ENCODE assay signal across 22 cellular contexts in genomic region chr12:1992732-1993131, GRCh38. TPM values are rescaled to one million over a fixed set of nuclear protein-coding genes. Genes with fewer than 3 reads are reported as not detected.
DNase-seq lines count a peak whose midpoint lies in the region; FAIRE-seq and TF ChIP-seq lines count a peak whose summit lies in the region.
"Had no signal": no experiment of that assay in that cellular context is flagged by ENCODE, and none has a peak within 500 bp of the region (broad histone marks: within the 10 kb centered on the region; RNA-seq: fewer than 3 reads in every experiment).

No MANE protein-coding gene starts in this region.

- no peaks in the 10 kb centered on the region for H4K20me1 ChIP-seq in keratinocyte (ENCODE audit: control insufficient read depth, extremely low read depth, insufficient read depth, low read length)

- H3K27ac ChIP-seq in VCaP (peak overlapping the region; percentile 54; the same call in 1 of the 2 replicates), keratinocyte (ENCODE audit: control insufficient read depth, insufficient read depth, low read length) (peak overlapping the region; percentile 59), stomach smooth muscle (ENCODE audit: low read length) (peak overlapping the region; percentile 75)
- H3K27ac ChIP-seq: left ventricle myocardium inferior, psoas muscle had no signal

- TF ChIP-seq CTCF in VCaP (conservative IDR thresholded peaks at IDR 0.05) (no peak), keratinocyte (optimal IDR thresholded peaks at IDR 0.05 in 1 of 3, IDR thresholded peaks at IDR 0.05 in 1 of 3, conservative IDR thresholded peaks at IDR 0.05 in 1 of 3; ENCODE audit: extremely low read depth in 1 of 3, insufficient read depth in 2 of 3, low read length in 3 of 3) (no peak)

- peaks cover 41% of the 10 kb centered on the region for H3K4me1 Mint-ChIP-seq in activated CD4-positive, alpha-beta memory T cell treated with anti-CD3 and anti-CD28 coated beads, Interleukin-2, amount 10 ng/mL, durations not matched to agents 7 days and 5 days
- peaks cover 35% of the 10 kb centered on the region for H3K4me1 Mint-ChIP-seq in activated CD4-positive, alpha-beta memory T cell treated with anti-CD3 and anti-CD28 coated beads for 36 hours (ENCODE audit: low read depth)
- H3K4me1 Mint-ChIP-seq: activated B cell treated with CpG ODN at 0.5 μM for 24 hours had no signal

- peak overlapping the region; percentile 12 for H3K27ac Mint-ChIP-seq in activated CD4-positive, alpha-beta memory T cell treated with anti-CD3 and anti-CD28 coated beads, Interleukin-2, amount 10 ng/mL, durations not matched to agents 7 days and 5 days
- H3K27ac Mint-ChIP-seq in activated CD4-positive, alpha-beta memory T cell treated with anti-CD3 and anti-CD28 coated beads for 36 hours: no peak overlapping the region
- H3K27ac Mint-ChIP-seq: activated B cell treated with CpG ODN at 0.5 μM for 24 hours had no signal

- no peak for FAIRE-seq in keratinocyte (lab: Jason Lieb, UNC)
- FAIRE-seq: endometrium had no signal

- peaks cover 64% of the 10 kb centered on the region for H3K36me3 Mint-ChIP-seq in activated CD4-positive, alpha-beta memory T cell treated with anti-CD3 and anti-CD28 coated beads, Interleukin-2, amount 10 ng/mL, durations not matched to agents 7 days and 5 days (ENCODE audit: low read depth)
- peaks cover 47% of the 10 kb centered on the region for H3K36me3 Mint-ChIP-seq in activated CD4-positive, alpha-beta memory T cell treated with anti-CD3 and anti-CD28 coated beads for 36 hours

- H3K27me3 Mint-ChIP-seq in activated CD4-positive, alpha-beta memory T cell treated with anti-CD3 and anti-CD28 coated beads, Interleukin-2, amount 10 ng/mL, durations not matched to agents 7 days and 5 days: no peaks in the 10 kb centered on the region
- no peaks in the 10 kb centered on the region for H3K27me3 Mint-ChIP-seq in activated CD4-positive, alpha-beta memory T cell treated with anti-CD3 and anti-CD28 coated beads for 36 hours
- H3K27me3 Mint-ChIP-seq: activated B cell treated with CpG ODN at 0.5 μM for 24 hours had no signal

- CTCF ChIA-PET in activated CD4-positive, alpha-beta memory T cell treated with anti-CD3 and anti-CD28 coated beads, Interleukin-2, amount 10 ng/mL, durations not matched to agents 7 days and 5 days (lab: Charles Lee): interaction anchor here (0.6 kb wide), 1 partner anchor 52 kb away, joined by 3 read pairs; no protein-coding TSS in a partner anchor
- CTCF ChIA-PET in activated CD4-positive, alpha-beta memory T cell treated with anti-CD3 and anti-CD28 coated beads for 36 hours (lab: Charles Lee): interaction anchor here (2.7 kb wide), 1 partner anchor 53 kb away, joined by 8 read pairs; no protein-coding TSS in a partner anchor

- H3K9me3 ChIP-seq in keratinocyte (ENCODE audit: control insufficient read depth, low read depth, low read length): no peaks in the 10 kb centered on the region
- H3K9me3 ChIP-seq in stomach smooth muscle (ENCODE audit: control insufficient read depth in 2 of 2, low read length in 2 of 2): no peaks in the 10 kb centered on the region
- H3K9me3 ChIP-seq: left ventricle myocardium inferior, MG63, psoas muscle, SK-N-SH, tibial nerve had no signal

- H3K4me3 Mint-ChIP-seq in activated CD4-positive, alpha-beta memory T cell treated with anti-CD3 and anti-CD28 coated beads, Interleukin-2, amount 10 ng/mL, durations not matched to agents 7 days and 5 days: no peak overlapping the region
- no peak overlapping the region for H3K4me3 Mint-ChIP-seq in activated CD4-positive, alpha-beta memory T cell treated with anti-CD3 and anti-CD28 coated beads for 36 hours
- H3K4me3 Mint-ChIP-seq: activated B cell treated with CpG ODN at 0.5 μM for 24 hours had no signal

- H3K79me2 ChIP-seq in keratinocyte (ENCODE audit: control insufficient read depth, insufficient read depth, low read length): no peaks in the 10 kb centered on the region

- DNase-seq in activated CD4-positive, alpha-beta memory T cell treated with anti-CD3 and anti-CD28 coated beads, Interleukin-2, amount 10 ng/mL, durations not matched to agents 7 days and 5 days: no peak
- no peak for DNase-seq in activated CD4-positive, alpha-beta memory T cell treated with anti-CD3 and anti-CD28 coated beads for 36 hours
- DNase-seq in keratinocyte (ENCODE audit: low read depth, low spot score): no peak
- DNase-seq in NOMO-1 (lab: John Stamatoyannopoulos, UW; ENCODE audit: unreplicated experiment in 2 of 2): no peak
- no peak for DNase-seq in NCI-H2081 (lab: John Stamatoyannopoulos, UW)
- no peak for DNase-seq in HCEC 1CT
- DNase-seq: 8988T; activated B cell treated with CpG ODN at 0.5 μM for 24 hours; activated CD4-positive, alpha-beta T cell treated with anti-CD3 and anti-CD28 coated beads, Interleukin-2, amount 50 U/mL, for 48 hours; head of caudate nucleus; left ventricle myocardium inferior; NCI-H1436 treated with DMSO at 0.1 percent for 48 hours; NCI-H524 treated with DMSO at 0.1 percent for 48 hours; psoas muscle; SK-N-SH; stimulated activated CD4-positive, alpha-beta T cell treated with anti-CD3 and anti-CD28 coated beads, Interleukin-2, amount 100 ng/mL, for 48 hours; stimulated activated naive CD8-positive, alpha-beta T cell treated with anti-CD3 and anti-CD28 coated beads, Interleukin-15, Interleukin-2, amounts not matched to agents 100 U/mL and 50 U/mL, for 24 hours had no signal

- intact Hi-C loops in activated CD4-positive, alpha-beta memory T cell treated with anti-CD3 and anti-CD28 coated beads for 36 hours (cut with micrococcal nuclease): no loop called here

- H3K4me3 ChIP-seq in keratinocyte (ENCODE audit: control insufficient read depth in 2 of 3, extremely low read depth in 1 of 3, insufficient read depth in 2 of 3, low read depth in 1 of 3, low read length in 3 of 3) (no peak overlapping the region), stomach smooth muscle (ENCODE audit: low read length in 2 of 2) (no peak overlapping the region)
- H3K4me3 ChIP-seq: left ventricle myocardium inferior, MG63, psoas muscle, tibial nerve had no signal

- no peak overlapping the region for H3K4me2 ChIP-seq in keratinocyte (ENCODE audit: control insufficient read depth, extremely low read depth, insufficient read depth, low read depth, low read length)
- H3K4me2 ChIP-seq: SK-N-SH had no signal

- H3K9me1 ChIP-seq in keratinocyte (ENCODE audit: control insufficient read depth, extremely low read depth, insufficient read depth, low read length): no peaks in the 10 kb centered on the region

- peaks cover 7% of the 10 kb centered on the region for H3K4me1 ChIP-seq in keratinocyte (ENCODE audit: control insufficient read depth, extremely low read depth, insufficient read depth, low read length)
- H3K4me1 ChIP-seq in stomach smooth muscle (ENCODE audit: control insufficient read depth, insufficient read depth, low read length): peaks cover 4% of the 10 kb centered on the region
- H3K4me1 ChIP-seq: psoas muscle had no signal

- H3K9ac ChIP-seq in keratinocyte (ENCODE audit: control insufficient read depth, extremely low read depth, insufficient read depth, low read length) (no peak overlapping the region), stomach smooth muscle (ENCODE audit: low read length in 2 of 2) (peak overlapping the region in 1 of 2 donors; percentile 67)
- H3K9ac ChIP-seq: SK-N-SH had no signal

- dilution Hi-C loops in keratinocyte (cut with MboI; ENCODE audit: extremely low pct_ligation_motif_present, low sequenced_read_pairs): no loop called here

- no peaks in the 10 kb centered on the region for H3K27me3 ChIP-seq in keratinocyte (ENCODE audit: control insufficient read depth, extremely low read depth, insufficient read depth, low read length)
- H3K27me3 ChIP-seq in stomach smooth muscle (ENCODE audit: control insufficient read depth in 1 of 2, insufficient read depth in 2 of 2, low read length in 2 of 2): no peaks in the 10 kb centered on the region
- H3K27me3 ChIP-seq: MG63, tibial nerve had no signal

- peaks cover 0 to 1% of the 10 kb centered on the region in 2 experiments for H3K36me3 ChIP-seq in keratinocyte (ENCODE audit: control insufficient read depth in 2 of 2, extremely low read depth in 1 of 2, insufficient read depth in 2 of 2, low read length in 2 of 2)
- H3K36me3 ChIP-seq in stomach smooth muscle (ENCODE audit: control insufficient read depth in 2 of 2, insufficient read depth in 2 of 2, low read length in 2 of 2): peaks cover 11 to 25% of the 10 kb centered on the region in 2 donors

- POLR2A ChIA-PET in activated CD4-positive, alpha-beta memory T cell treated with anti-CD3 and anti-CD28 coated beads, Interleukin-2, amount 10 ng/mL, durations not matched to agents 7 days and 5 days (lab: Charles Lee): interaction anchor here (0.6 to 4.3 kb wide), 2 partner anchors 11 to 686 kb away, joined by 3 to 38 read pairs; partner anchors contain the start of gene DCP1B
- POLR2A ChIA-PET in activated CD4-positive, alpha-beta memory T cell treated with anti-CD3 and anti-CD28 coated beads for 36 hours (lab: Charles Lee): no interaction called here

- H3K9me3 Mint-ChIP-seq in activated CD4-positive, alpha-beta memory T cell treated with anti-CD3 and anti-CD28 coated beads, Interleukin-2, amount 10 ng/mL, durations not matched to agents 7 days and 5 days: peaks cover 3% of the 10 kb centered on the region
- no peaks in the 10 kb centered on the region for H3K9me3 Mint-ChIP-seq in activated CD4-positive, alpha-beta memory T cell treated with anti-CD3 and anti-CD28 coated beads for 36 hours

- no peak overlapping the region for H2AFZ ChIP-seq in keratinocyte (ENCODE audit: control insufficient read depth, low read length)

RNA-seq across cellular contexts. Expression of gene DCP1B, which starts 11.5 kb away (rescaled TPM):
- 10 to 100 TPM; 17.8 to 18.6 TPM for total RNA-seq in activated CD4-positive, alpha-beta memory T cell treated with anti-CD3 and anti-CD28 coated beads, Interleukin-2, amount 10 ng/mL, durations not matched to agents 7 days and 5 days
- total RNA-seq in activated CD4-positive, alpha-beta memory T cell treated with anti-CD3 and anti-CD28 coated beads for 36 hours: 10 to 100 TPM; 13.1 to 13.4 TPM
- polyA plus RNA-seq in keratinocyte: 9.7 to 12.2 TPM (median 10.6 TPM) in 3 replicates
- 9.3 TPM for polyA plus RNA-seq in keratinocyte (2011; ENCODE audit: low read depth)
- 8.4 and 11.0 TPM in 2 replicates for polyA plus RNA-seq in keratinocyte (2011; cell fraction: cytosol; rRNA removed)
- 10.5 and 11.7 TPM in 2 replicates for polyA plus RNA-seq in keratinocyte (2011; cell fraction: nucleus; rRNA removed)
- 4.6 and 4.8 TPM in 2 replicates for polyA plus RNA-seq in keratinocyte (2012; ENCODE audit: low replicate concordance)
- 6.2 to 10.0 TPM (median 8.0 TPM) in 3 replicates for polyA minus RNA-seq in keratinocyte
- polyA minus RNA-seq in keratinocyte (2011; cell fraction: cytosol; rRNA and poly(A)+ RNA removed): 6.5 TPM
- 3.8 and 6.9 TPM in 2 replicates for polyA minus RNA-seq in keratinocyte (2011; cell fraction: nucleus; rRNA and poly(A)+ RNA removed)
